1 cellular context compared by ENCODE assay signal in the genomic region with DNA sequence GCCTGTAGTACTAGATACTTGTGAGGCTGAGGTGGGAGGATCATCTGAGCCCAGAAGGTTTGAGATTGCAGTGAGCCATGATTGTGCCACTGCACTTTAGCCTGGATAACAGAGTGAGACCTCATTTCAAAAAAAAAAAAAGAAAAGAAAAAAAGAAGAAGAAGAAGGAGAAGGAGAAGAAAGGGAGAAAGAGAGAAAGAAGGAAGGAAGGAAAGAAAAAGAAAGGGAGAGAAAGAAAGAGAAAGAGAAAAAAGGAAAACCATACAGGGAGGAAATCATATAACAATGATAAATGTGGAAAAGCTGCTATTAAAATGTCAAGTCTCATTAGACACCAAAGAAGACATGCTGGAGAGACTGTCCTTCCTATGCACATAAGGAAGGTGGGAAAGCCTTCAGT.
TF ChIP-seq lines count a peak whose summit lies in the region.

No MANE protein-coding gene starts in this region.

TF ChIP-seq in K562, 482 proteins besides CTCF, POLR2A, EP300 and RAD21 (continued from another document):
- no peak for TF ChIP-seq RNF219 (CRISPR knock-in tag; IDR thresholded peaks at IDR 0.05)
- no peak for TF ChIP-seq IRF2 (CRISPR knock-in tag; IDR thresholded peaks at IDR 0.05)
- peak; percentile 47 for TF ChIP-seq BRD9 (IDR thresholded peaks at IDR 0.05; ENCODE audit: low read depth, partially characterized antibody)
- TF ChIP-seq TRIM28 (IDR thresholded peaks at IDR 0.05): no peak
- TF ChIP-seq, protein P1, sequence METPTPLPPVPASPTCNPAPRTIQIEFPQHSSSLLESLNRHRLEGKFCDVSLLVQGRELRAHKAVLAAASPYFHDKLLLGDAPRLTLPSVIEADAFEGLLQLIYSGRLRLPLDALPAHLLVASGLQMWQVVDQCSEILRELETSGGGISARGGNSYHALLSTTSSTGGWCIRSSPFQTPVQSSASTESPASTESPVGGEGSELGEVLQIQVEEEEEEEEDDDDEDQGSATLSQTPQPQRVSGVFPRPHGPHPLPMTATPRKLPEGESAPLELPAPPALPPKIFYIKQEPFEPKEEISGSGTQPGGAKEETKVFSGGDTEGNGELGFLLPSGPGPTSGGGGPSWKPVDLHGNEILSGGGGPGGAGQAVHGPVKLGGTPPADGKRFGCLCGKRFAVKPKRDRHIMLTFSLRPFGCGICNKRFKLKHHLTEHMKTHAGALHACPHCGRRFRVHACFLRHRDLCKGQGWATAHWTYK (CRISPR knock-in tag; IDR thresholded peaks at IDR 0.05): no peak
- no peak for TF ChIP-seq NFXL1 (CRISPR knock-in tag; IDR thresholded peaks at IDR 0.05)
- TF ChIP-seq MCM7 (IDR thresholded peaks at IDR 0.05): no peak
- TF ChIP-seq ZNF444 (CRISPR knock-in tag; IDR thresholded peaks at IDR 0.05): no peak
- TF ChIP-seq LARP7 (IDR thresholded peaks at IDR 0.05): 0 out of 2 replicates have a peak, but pooled peaks have one; percentile 8
- no peak for TF ChIP-seq MIER1 (IDR thresholded peaks at IDR 0.05; ENCODE audit: low read depth)
- TF ChIP-seq KHSRP (IDR thresholded peaks at IDR 0.05): no peak
- no peak for TF ChIP-seq ZNF431 (CRISPR knock-in tag; IDR thresholded peaks at IDR 0.05)
- TF ChIP-seq ZNF644 (tag; IDR thresholded peaks at IDR 0.05; ENCODE audit: low read depth): no peak
- TF ChIP-seq PTBP1 (IDR thresholded peaks at IDR 0.05; ENCODE audit: low read depth, low read length): no peak
- no peak for TF ChIP-seq ZBTB49 (CRISPR knock-in tag; IDR thresholded peaks at IDR 0.05; ENCODE audit: borderline replicate concordance)
- no peak for TF ChIP-seq E4F1 (CRISPR knock-in tag; IDR thresholded peaks at IDR 0.05; ENCODE audit: borderline replicate concordance)
- TF ChIP-seq SUPT5H (IDR thresholded peaks at IDR 0.05): no peak
- TF ChIP-seq SMARCE1 (IDR thresholded peaks at IDR 0.05): peak; percentile 26; the same call in 1 of the 2 replicates
- TF ChIP-seq, protein P2, sequence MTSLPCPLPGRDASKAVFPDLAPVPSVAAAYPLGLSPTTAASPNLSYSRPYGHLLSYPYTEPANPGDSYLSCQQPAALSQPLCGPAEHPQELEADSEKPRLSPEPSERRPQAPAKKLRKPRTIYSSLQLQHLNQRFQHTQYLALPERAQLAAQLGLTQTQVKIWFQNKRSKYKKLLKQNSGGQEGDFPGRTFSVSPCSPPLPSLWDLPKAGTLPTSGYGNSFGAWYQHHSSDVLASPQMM (CRISPR knock-in tag; IDR thresholded peaks at IDR 0.05): no peak
- no peak for TF ChIP-seq ZBED1 (IDR thresholded peaks at IDR 0.05)
- TF ChIP-seq HES1 (IDR thresholded peaks at IDR 0.05; ENCODE audit: low read depth): no peak
- TF ChIP-seq FOSL1 (tag; conservative IDR thresholded peaks at IDR 0.05): no peak
- TF ChIP-seq FOXJ2 (tag; IDR thresholded peaks at IDR 0.05): no peak
